In genomic region chr7:104973909-104974415, GRCh38 we compare ENCODE assay signal across 9 cellular contexts. TPM values are rescaled to one million over a fixed set of nuclear protein-coding genes. Genes with fewer than 3 reads are reported as not detected.
DNase-seq lines count a peak whose midpoint lies in the region; ATAC-seq and TF ChIP-seq lines count a peak whose summit lies in the region.
"Had no signal": no experiment of that assay in that cellular context is flagged by ENCODE, and none has a peak within 500 bp of the region (broad histone marks: within the 10 kb centered on the region; RNA-seq: fewer than 3 reads in every experiment).

No MANE protein-coding gene starts in this region.

- H3K9me3 Mint-ChIP-seq in chondrocyte (ENCODE audit: low read depth): no peaks in the 10 kb centered on the region

- H3K36me3 ChIP-seq in lung (ENCODE audit: control insufficient read depth in 2 of 2, insufficient read depth in 2 of 2, low read length in 2 of 2) (no peaks in the 10 kb centered on the region), tibial artery (no peaks in the 10 kb centered on the region)

- TF ChIP-seq CTCF in chondrocyte (IDR thresholded peaks at IDR 0.05): no peak
- TF ChIP-seq CTCF in lung (IDR thresholded peaks at IDR 0.05; ENCODE audit: control extremely low read depth, extremely low read depth): no peak
- TF ChIP-seq CTCF in tibial artery (IDR thresholded peaks at IDR 0.05): no peak

- DNase-seq in NCI-H2171 treated with DMSO at 0.1 percent for 48 hours (lab: John Stamatoyannopoulos, UW) (peak; percentile 17), NCI-H2171 (lab: John Stamatoyannopoulos, UW) (no peak), chondrocyte (ENCODE audit: low spot score) (no peak), lung (ENCODE audit: low spot score) (no peak), tibial artery (no peak), retina (no peak), RPMI8226 (no peak), NCI-H1417 (lab: John Stamatoyannopoulos, UW) (no peak)

- intact Hi-C loops in tibial artery (cut with DNase I; ENCODE audit: low total_unique reads): no loop called here

- H3K36me3 Mint-ChIP-seq in chondrocyte (ENCODE audit: low read depth): peaks cover 3% of the 10 kb centered on the region

- no peak overlapping the region for H3K4me3 Mint-ChIP-seq in chondrocyte (ENCODE audit: unreplicated experiment)

- no peaks in the 10 kb centered on the region for H3K27me3 Mint-ChIP-seq in chondrocyte (ENCODE audit: low read depth)

- peaks cover 8 to 9% of the 10 kb centered on the region in 2 donors for H3K4me1 ChIP-seq in lung (ENCODE audit: control insufficient read depth in 2 of 2, insufficient read depth in 2 of 2, low read length in 2 of 2)
- H3K4me1 ChIP-seq in tibial artery: peaks cover 0 to 87% (median 66%) of the 10 kb centered on the region in 4 donors
- H3K4me1 ChIP-seq: A549 had no signal

- no peak overlapping the region for H3K4me3 ChIP-seq in lung
- H3K4me3 ChIP-seq in tibial artery: no peak overlapping the region
- H3K4me3 ChIP-seq: A549 had no signal

- H3K4me1 Mint-ChIP-seq in chondrocyte (ENCODE audit: low read depth): peaks cover 33% of the 10 kb centered on the region

- no peaks in the 10 kb centered on the region for H3K9me3 ChIP-seq in lung (ENCODE audit: control insufficient read depth in 2 of 2, insufficient read depth in 1 of 2, low read length in 1 of 2)
- H3K9me3 ChIP-seq in tibial artery: no peaks in the 10 kb centered on the region
- H3K9me3 ChIP-seq: A549 had no signal

- H3K27ac Mint-ChIP-seq in chondrocyte (ENCODE audit: unreplicated experiment): peak overlapping the region; percentile 94

- 60 to 62% methylated on average over 3 of the region's 3 CpGs for WGBS in lung, 2 donors

- H3K27ac ChIP-seq in lung (ENCODE audit: low read depth in 1 of 2, low read length in 1 of 2) (peak overlapping the region; percentile 42 to 82), tibial artery (peak overlapping the region; percentile 54 to 57)
- H3K27ac ChIP-seq: A549 had no signal

- H3K27me3 ChIP-seq in lung (ENCODE audit: control insufficient read depth, insufficient read depth): no peaks in the 10 kb centered on the region
- no peaks in the 10 kb centered on the region for H3K27me3 ChIP-seq in tibial artery

- peak; percentile 5 for ATAC-seq in lung (ENCODE audit: insufficient read depth, low FRiP score)
- ATAC-seq: A549 had no signal

RNA-seq across cellular contexts. Expression of gene KMT2E, which starts 40.0 kb away (rescaled TPM):
- total RNA-seq in chondrocyte (59.6 to 63.1 TPM (median 59.9 TPM) in 3 replicates), lung (100 to 1,000 TPM in 1 of 2 donors, 10 to 100 TPM in 1; 94.6 to 277 TPM)
- polyA plus RNA-seq in lung: 10 to 100 TPM; 20.3 to 30.9 TPM
